Comparison of ENCODE assay signal across 8 cellular contexts in genomic region chr2:203811491-203812221, GRCh38. TPM values are rescaled to one million over a fixed set of nuclear protein-coding genes. Genes with fewer than 3 reads are reported as not detected.
DNase-seq lines count a peak whose midpoint lies in the region; ATAC-seq and TF ChIP-seq lines count a peak whose summit lies in the region.

No MANE protein-coding gene starts in this region.

- intact Hi-C loops in sigmoid colon (cut with DNase I) = loop anchor here (10.0 kb wide), 2 partner anchors 93 to 157 kb away; no protein-coding TSS in a partner anchor

- TF ChIP-seq CTCF in fibroblast of pulmonary artery (IDR thresholded peaks at IDR 0.05; ENCODE audit: low read length, missing control alignments) = no peak
- TF ChIP-seq CTCF in sigmoid colon (IDR thresholded peaks at IDR 0.05) = no peak

- TF ChIP-seq EP300 in sigmoid colon (IDR thresholded peaks at IDR 0.05) = peak in 1 of 4 donors; percentile 62

- H3K9me3 ChIP-seq in sigmoid colon = no peaks in the 10 kb centered on the region

- peaks cover 0 to 19% (median 5%) of the 10 kb centered on the region in 4 donors for H3K4me1 ChIP-seq in sigmoid colon

- no peaks in the 10 kb centered on the region for H3K36me3 ChIP-seq in sigmoid colon

- WGBS in sigmoid colon, 2 donors = 30 to 54% methylated on average over 9 of the region's 9 CpGs

- peak; percentile 52 for DNase-seq in AG08396 (ENCODE audit: low spot score)
- DNase-seq in NOMO-1 (lab: John Stamatoyannopoulos, UW; ENCODE audit: unreplicated experiment in 2 of 2) = peak; percentile 79 to 93
- DNase-seq in activated CD8-positive, alpha-beta memory T cell treated with anti-CD3 and anti-CD28 coated beads, Interleukin-2, amount 50 U/mL, for 48 hours = peak; percentile 79
- peak; percentile 87 for DNase-seq in fibroblast of pulmonary artery (ENCODE audit: low read depth)
- peak; percentile 82 for DNase-seq in sigmoid colon
- DNase-seq in NCI-H1105 (lab: John Stamatoyannopoulos, UW) = no peak

- H3K27me3 ChIP-seq in sigmoid colon = no peaks in the 10 kb centered on the region

- TF ChIP-seq POLR2A in sigmoid colon (IDR thresholded peaks at IDR 0.05) = no peak

- peak; percentile 82 for ATAC-seq in GM21786 (IDR thresholded peaks at IDR 0.05; ENCODE audit: unreplicated experiment)
- ATAC-seq in HG03095 (IDR thresholded peaks at IDR 0.05; ENCODE audit: unreplicated experiment) = no peak

- H3K27ac ChIP-seq in sigmoid colon = peak overlapping the region in 1 of 4 donors; percentile 32

- H3K4me3 ChIP-seq in fibroblast of pulmonary artery (replicated peaks; ENCODE audit: low read depth, low read length) (no peak overlapping the region), sigmoid colon (no peak overlapping the region)

RNA-seq across cellular contexts. Expression of gene CTLA4, which starts 55.9 kb away (rescaled TPM):
- total RNA-seq in sigmoid colon = under 1 TPM in 1 of 4 donors, not detected in 3; 0.49 TPM
- 1 to 10 TPM in 1 of 3 donors, not detected in 2; 9.0 TPM for polyA plus RNA-seq in sigmoid colon
